ENCODE assay signal across 19 cellular contexts in genomic region chr6:76326866-76327265, GRCh38.
"Had no signal": no experiment of that assay in that cellular context is flagged by ENCODE, and none has a peak within 500 bp of the region (broad histone marks: within the 10 kb centered on the region; RNA-seq: fewer than 3 reads in every experiment).

No MANE protein-coding gene starts in this region.

- H2AFZ ChIP-seq: hepatocyte had no signal

- H3K27ac Mint-ChIP-seq: dendritic cell treated with granulocyte-macrophage colony-stimulating factor and Interleukin-4, amounts not matched to agents 40 ng/mL and 50 ng/mL, for 4 days; mesothelial cell of epicardium; naive B cell; naive thymus-derived CD8-positive, alpha-beta T cell had no signal

- H3K79me2 ChIP-seq: hepatocyte had no signal

- H3K36me3 ChIP-seq: colonic mucosa, esophagus muscularis mucosa, gastroesophageal sphincter, heart left ventricle, left lung, lower lobe of right lung had no signal

- H3K4me1 Mint-ChIP-seq: mesothelial cell of epicardium; naive B cell; naive thymus-derived CD8-positive, alpha-beta T cell had no signal

- H3K4me2 ChIP-seq: hepatocyte had no signal

- DNase-seq: colonic mucosa; cortex of kidney; effector memory CD4-positive, alpha-beta T cell; foreskin keratinocyte; heart left ventricle; hypothalamus; left cardiac atrium; left lung; left ventricle myocardium superior; lower lobe of right lung; mesenchymal stem cell; mucosa of descending colon; naive B cell; naive thymus-derived CD8-positive, alpha-beta T cell had no signal

- H3K4me1 ChIP-seq: colonic mucosa, esophagus muscularis mucosa, foreskin keratinocyte, gastroesophageal sphincter, heart left ventricle, left lung, lower lobe of right lung had no signal

- H3K27ac ChIP-seq: colonic mucosa, esophagus muscularis mucosa, foreskin keratinocyte, gastroesophageal sphincter, heart left ventricle, hepatocyte, left lung, lower lobe of right lung had no signal

- H3K27me3 ChIP-seq: colonic mucosa, esophagus muscularis mucosa, foreskin keratinocyte, gastroesophageal sphincter, heart left ventricle, hepatocyte, left lung had no signal

- H3K9me3 ChIP-seq: colonic mucosa, lower lobe of right lung had no signal

- H3K4me3 ChIP-seq: colonic mucosa, esophagus muscularis mucosa, gastroesophageal sphincter, heart left ventricle, hepatocyte, left lung, lower lobe of right lung, mucosa of descending colon had no signal

- ATAC-seq: foreskin keratinocyte; gastroesophageal sphincter; heart left ventricle; left cardiac atrium; left lung; left ventricle myocardium superior; lower lobe of right lung; mucosa of descending colon; naive thymus-derived CD8-positive, alpha-beta T cell had no signal

- H3K4me3 Mint-ChIP-seq: dendritic cell treated with granulocyte-macrophage colony-stimulating factor and Interleukin-4, amounts not matched to agents 40 ng/mL and 50 ng/mL, for 4 days; mesothelial cell of epicardium; naive B cell; naive thymus-derived CD8-positive, alpha-beta T cell had no signal

- H3K27me3 Mint-ChIP-seq: dendritic cell treated with granulocyte-macrophage colony-stimulating factor and Interleukin-4, amounts not matched to agents 40 ng/mL and 50 ng/mL, for 4 days; naive B cell; naive thymus-derived CD8-positive, alpha-beta T cell had no signal

- H3K36me3 Mint-ChIP-seq: mesothelial cell of epicardium; naive B cell; naive thymus-derived CD8-positive, alpha-beta T cell had no signal
